11 cellular contexts compared by ENCODE assay signal in the genomic region with DNA sequence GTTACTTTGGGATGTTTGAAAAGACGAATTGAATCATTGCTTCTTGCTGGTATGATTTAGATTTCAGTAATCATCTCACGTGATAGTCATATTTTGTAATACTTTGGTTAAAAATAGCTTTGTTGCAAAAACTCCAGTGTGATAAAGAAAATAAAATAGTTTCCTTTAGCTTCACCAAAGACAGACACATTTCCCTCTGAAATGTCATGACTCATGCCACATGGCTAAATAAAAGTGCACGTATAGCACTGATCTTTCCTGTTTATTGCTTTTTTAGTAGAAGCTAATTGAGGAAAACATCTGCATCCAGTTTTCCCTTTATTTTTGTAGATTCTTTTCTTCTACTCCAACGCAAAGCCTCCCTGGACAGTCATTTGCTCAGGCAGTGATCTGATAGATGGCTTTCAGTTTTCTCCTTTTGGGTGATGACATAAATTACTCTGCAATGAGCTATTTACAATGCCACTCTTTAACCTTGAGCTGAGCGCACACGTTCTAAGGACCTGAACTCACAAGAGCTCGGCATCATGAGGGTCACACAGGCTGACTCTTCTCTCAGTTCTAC.
A peak's percentile ranks its signal among the peaks of the same experiment; 100 is the strongest.
DNase-seq lines count a peak whose midpoint lies in the region; ATAC-seq, FAIRE-seq and TF ChIP-seq lines count a peak whose summit lies in the region.
"Had no signal": no experiment of that assay in that cellular context is flagged by ENCODE, and none has a peak within 500 bp of the region (broad histone marks: within the 10 kb centered on the region; RNA-seq: fewer than 3 reads in every experiment).

No MANE protein-coding gene starts in this region.

- peaks cover 47% of the 10 kb centered on the region for H3K4me1 ChIP-seq in BLaER1

- FAIRE-seq in RCC 7860 (lab: Jason Lieb, UNC) = peak; percentile 78

- peak overlapping the region; percentile 87 for H3K4me2 ChIP-seq in BLaER1

- H3K27me3 ChIP-seq in BLaER1 = no peaks in the 10 kb centered on the region

- no peak for TF ChIP-seq CTCF in fibroblast of pulmonary artery (IDR thresholded peaks at IDR 0.05; ENCODE audit: low read length, missing control alignments)

- ATAC-seq in sciatic nerve (peak; percentile 71), HG03175 (IDR thresholded peaks at IDR 0.05; ENCODE audit: unreplicated experiment) (no peak)
- no peak for ATAC-seq in activated naive CD4-positive, alpha-beta T cell treated with anti-CD3 and anti-CD28 coated beads, Interleukin-2, amount 50 U/mL, for 72 hours
- no peak for ATAC-seq in activated T-cell treated with anti-CD3 and anti-CD28 coated beads, Interleukin-2, amount 50 U/mL, for 4 hours

- H3K27ac Mint-ChIP-seq in activated naive CD4-positive, alpha-beta T cell treated with anti-CD3 and anti-CD28 coated beads, Interleukin-2, amount 50 U/mL, for 72 hours = no peak overlapping the region
- H3K27ac Mint-ChIP-seq: IgD-negative memory B cell had no signal

- no peak overlapping the region for H3K27ac ChIP-seq in BLaER1

- H3K9ac ChIP-seq in BLaER1 = no peak overlapping the region

- H3K27me3 Mint-ChIP-seq in activated T-cell treated with anti-CD3 and anti-CD28 coated beads, Interleukin-2, amount 50 U/mL, for 4 hours (ENCODE audit: low read depth) = peaks cover 9% of the 10 kb centered on the region

- H3K4me3 Mint-ChIP-seq in activated T-cell treated with anti-CD3 and anti-CD28 coated beads, Interleukin-2, amount 50 U/mL, for 4 hours = no peak overlapping the region
- H3K4me3 Mint-ChIP-seq: IgD-negative memory B cell had no signal

- peaks cover 8% of the 10 kb centered on the region for H3K9me3 ChIP-seq in BLaER1
- H3K9me3 ChIP-seq: esophagus squamous epithelium had no signal

- intact Hi-C loops in sciatic nerve (cut with DNase I) = no loop called here

- H3K36me3 Mint-ChIP-seq in activated naive CD4-positive, alpha-beta T cell treated with anti-CD3 and anti-CD28 coated beads, Interleukin-2, amount 50 U/mL, for 72 hours = no peaks in the 10 kb centered on the region
- H3K36me3 Mint-ChIP-seq in activated T-cell treated with anti-CD3 and anti-CD28 coated beads, Interleukin-2, amount 50 U/mL, for 4 hours (ENCODE audit: insufficient read depth) = no peaks in the 10 kb centered on the region
- H3K36me3 Mint-ChIP-seq: IgD-negative memory B cell had no signal

- H4K20me1 ChIP-seq in BLaER1 = no peaks in the 10 kb centered on the region

- H3K9me3 Mint-ChIP-seq in activated naive CD4-positive, alpha-beta T cell treated with anti-CD3 and anti-CD28 coated beads, Interleukin-2, amount 50 U/mL, for 72 hours = no peaks in the 10 kb centered on the region
- H3K9me3 Mint-ChIP-seq in activated T-cell treated with anti-CD3 and anti-CD28 coated beads, Interleukin-2, amount 50 U/mL, for 4 hours = no peaks in the 10 kb centered on the region

- H3K4me3 ChIP-seq in BLaER1 = no peak overlapping the region
- no peak overlapping the region for H3K4me3 ChIP-seq in fibroblast of pulmonary artery (replicated peaks; ENCODE audit: low read depth, low read length)
- H3K4me3 ChIP-seq: esophagus squamous epithelium had no signal

- H3K4me1 Mint-ChIP-seq in activated T-cell treated with anti-CD3 and anti-CD28 coated beads, Interleukin-2, amount 50 U/mL, for 4 hours (ENCODE audit: low read depth) = no peaks in the 10 kb centered on the region
- H3K4me1 Mint-ChIP-seq: IgD-negative memory B cell had no signal

- H3K36me3 ChIP-seq in BLaER1 = no peaks in the 10 kb centered on the region
- H3K36me3 ChIP-seq: esophagus squamous epithelium had no signal

- DNase-seq in RCC 7860 (ENCODE audit: low spot score) (peak; percentile 24), fibroblast of pulmonary artery (ENCODE audit: low read depth) (peak; percentile 81), sciatic nerve (ENCODE audit: low spot score) (no peak), GM19238 (ENCODE audit: insufficient read length, low spot score) (no peak)
- no peak for DNase-seq in activated naive CD4-positive, alpha-beta T cell treated with anti-CD3 and anti-CD28 coated beads, Interleukin-2, amount 50 U/mL, for 72 hours (ENCODE audit: low spot score in 2 of 2)
- no peak for DNase-seq in activated T-cell treated with anti-CD3 and anti-CD28 coated beads, Interleukin-2, amount 50 U/mL, for 4 hours
- DNase-seq: DMS153, esophagus squamous epithelium had no signal

Comparison
In these comparisons a context has a peak if more than half of its experiments do, and no peak if none do; other contexts are left out.
1. DNase-seq: peak in RCC 7860 (single experiment) and fibroblast of pulmonary artery (single experiment); none in sciatic nerve (single experiment), GM19238 (single experiment), activated naive CD4-positive, alpha-beta T cell treated with anti-CD3 and anti-CD28 coated beads, Interleukin-2, amount 50 U/mL, for 72 hours (0 of 2) and activated T-cell treated with anti-CD3 and anti-CD28 coated beads, Interleukin-2, amount 50 U/mL, for 4 hours (single experiment).